Comparison of ENCODE assay signal across 8 cellular contexts in the genomic region with DNA sequence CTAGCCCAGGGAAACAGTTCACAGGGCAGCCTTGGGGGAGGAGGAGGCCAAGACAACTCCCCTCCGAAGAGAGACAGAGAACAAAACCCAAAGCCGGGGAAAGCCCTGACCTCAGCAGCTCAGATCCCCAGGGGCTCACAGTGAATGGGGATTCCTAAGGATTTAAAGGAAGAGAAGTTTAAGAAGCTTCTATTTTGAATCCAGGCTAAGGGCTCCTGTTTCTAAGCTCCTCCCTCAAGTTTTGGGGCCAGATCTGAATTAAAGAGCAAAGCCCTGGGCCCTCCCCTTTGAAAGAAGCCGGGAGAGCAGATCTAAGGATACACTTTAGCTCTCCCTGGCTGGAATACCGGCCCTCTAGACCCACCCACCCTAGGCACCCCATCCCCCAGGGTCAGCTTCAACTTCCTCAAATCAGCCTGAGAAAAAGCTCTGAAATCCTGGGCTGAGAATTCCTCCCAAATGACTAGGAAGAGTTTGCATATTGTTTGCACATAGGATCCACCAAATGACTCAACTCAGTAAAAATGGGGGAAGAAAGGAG. TPM values are rescaled to one million over a fixed set of nuclear protein-coding genes. Genes with fewer than 3 reads are reported as not detected.
DNase-seq lines count a peak whose midpoint lies in the region; ATAC-seq and TF ChIP-seq lines count a peak whose summit lies in the region.

No MANE protein-coding gene starts in this region.

- no peak for TF ChIP-seq CTCF in BJ (IDR thresholded peaks at IDR 0.05; ENCODE audit: insufficient read depth, low read depth, low read length)

- WGBS in HUES64 = 0% methylated on average over 4 of the region's 4 CpGs

- H3K27me3 ChIP-seq in BJ (ENCODE audit: control insufficient read depth, insufficient read depth, low read length) (no peaks in the 10 kb centered on the region), HUES64 (ENCODE audit: insufficient read depth, low read length) (no peaks in the 10 kb centered on the region)

- POLR2A ChIA-PET in BJ (lab: Charles Lee) = no interaction called here

- peaks cover 23% of the 10 kb centered on the region for H3K4me1 ChIP-seq in HUES64 (ENCODE audit: insufficient read depth, low read length)

- peaks cover 2% of the 10 kb centered on the region for H3K36me3 ChIP-seq in BJ (ENCODE audit: control insufficient read depth, insufficient read depth, low read length)
- peaks cover 34% of the 10 kb centered on the region for H3K36me3 ChIP-seq in HUES64 (ENCODE audit: insufficient read depth, low read length)

- peak overlapping the region; percentile 99 for H3K27ac ChIP-seq in HUES64 (ENCODE audit: low read depth, low read length)

- no peaks in the 10 kb centered on the region for H3K27me3 Mint-ChIP-seq in central memory CD8-positive, alpha-beta T cell

- CTCF ChIA-PET in BJ (lab: Yijun Ruan, JAX) = interaction anchor here (1.5 to 4.5 kb wide), 4 partner anchors 19 to 217 kb away, joined by 3 to 26 read pairs (median 8); a partner anchor contains a TSS

- DNase-seq in BJ (ENCODE audit: low read depth) (peak; percentile 81), myocyte (ENCODE audit: low read depth) (peak; percentile 31), NCI-H345 treated with DMSO at 0.1 percent for 48 hours (lab: John Stamatoyannopoulos, UW; ENCODE audit: unreplicated experiment) (no peak)
- no peak for DNase-seq in central memory CD8-positive, alpha-beta T cell (ENCODE audit: low spot score in 2 of 2)

- H3K9ac ChIP-seq in HUES64 (ENCODE audit: low read depth, low read length) = peak overlapping the region; percentile 89

- H3K27ac Mint-ChIP-seq in central memory CD8-positive, alpha-beta T cell (ENCODE audit: low read depth) = peak overlapping the region; percentile 74

- no peaks in the 10 kb centered on the region for H3K9me3 Mint-ChIP-seq in central memory CD8-positive, alpha-beta T cell

- peaks cover 27% of the 10 kb centered on the region for H3K36me3 Mint-ChIP-seq in central memory CD8-positive, alpha-beta T cell (ENCODE audit: insufficient read depth)

- peak overlapping the region; percentile 70 for H3K4me3 Mint-ChIP-seq in central memory CD8-positive, alpha-beta T cell

- no peak for ATAC-seq in central memory CD8-positive, alpha-beta T cell (replicated peaks; ENCODE audit: extremely low read depth, poor library complexity, severe bottlenecking)
- ATAC-seq in HG02884 (IDR thresholded peaks at IDR 0.05; ENCODE audit: unreplicated experiment) (no peak), GM21576 (IDR thresholded peaks at IDR 0.05; ENCODE audit: unreplicated experiment) (no peak), GM18868 (IDR thresholded peaks at IDR 0.05; ENCODE audit: unreplicated experiment) (no peak)

- H3K4me3 ChIP-seq in BJ (ENCODE audit: low read depth, low read length) = no peak overlapping the region
- peak overlapping the region; percentile 76 for H3K4me3 ChIP-seq in HUES64 (ENCODE audit: low read length)

- H3K4me1 Mint-ChIP-seq in central memory CD8-positive, alpha-beta T cell = peaks cover 44% of the 10 kb centered on the region

- no peaks in the 10 kb centered on the region for H3K9me3 ChIP-seq in HUES64 (ENCODE audit: insufficient read depth, low read depth, low read length)

RNA-seq across cellular contexts. Expression of a gene that starts 3.9 kb away (rescaled TPM):
- 7.9 and 15.0 TPM in 2 replicates for polyA plus RNA-seq in BJ (2011; rRNA removed)
- 15.6 and 22.4 TPM in 2 replicates for polyA minus RNA-seq in BJ (2011; rRNA and poly(A)+ RNA removed)
- 83.7 TPM for polyA plus RNA-seq in HUES64 (2013, experiment 1 of 2)
- polyA plus RNA-seq in HUES64 (2013, experiment 2 of 2) = 82.7 TPM
- 22.0 and 32.4 TPM in 2 replicates for total RNA-seq in myocyte
- polyA plus RNA-seq in myocyte (2012) = 12.2 TPM

RNA-seq across cellular contexts. Expression of a gene that starts 49.4 kb away (rescaled TPM):
- 20.3 and 28.3 TPM in 2 replicates for polyA plus RNA-seq in BJ (2011; rRNA removed)
- 20.6 and 20.8 TPM in 2 replicates for polyA minus RNA-seq in BJ (2011; rRNA and poly(A)+ RNA removed)
- 14.5 TPM for polyA plus RNA-seq in HUES64 (2013, experiment 1 of 2)
- 15.8 TPM for polyA plus RNA-seq in HUES64 (2013, experiment 2 of 2)
- 16.7 and 27.7 TPM in 2 replicates for total RNA-seq in myocyte
- polyA plus RNA-seq in myocyte (2012) = 13.9 TPM

Comparison
In these comparisons a context has a peak if more than half of its experiments do, and no peak if none do; other contexts are left out.
1. DNase-seq: peak in BJ (single experiment) and myocyte (single experiment); none in central memory CD8-positive, alpha-beta T cell (0 of 2) and NCI-H345 treated with DMSO at 0.1 percent for 48 hours (single experiment).